27 cellular contexts compared by ENCODE assay signal in the genomic region with DNA sequence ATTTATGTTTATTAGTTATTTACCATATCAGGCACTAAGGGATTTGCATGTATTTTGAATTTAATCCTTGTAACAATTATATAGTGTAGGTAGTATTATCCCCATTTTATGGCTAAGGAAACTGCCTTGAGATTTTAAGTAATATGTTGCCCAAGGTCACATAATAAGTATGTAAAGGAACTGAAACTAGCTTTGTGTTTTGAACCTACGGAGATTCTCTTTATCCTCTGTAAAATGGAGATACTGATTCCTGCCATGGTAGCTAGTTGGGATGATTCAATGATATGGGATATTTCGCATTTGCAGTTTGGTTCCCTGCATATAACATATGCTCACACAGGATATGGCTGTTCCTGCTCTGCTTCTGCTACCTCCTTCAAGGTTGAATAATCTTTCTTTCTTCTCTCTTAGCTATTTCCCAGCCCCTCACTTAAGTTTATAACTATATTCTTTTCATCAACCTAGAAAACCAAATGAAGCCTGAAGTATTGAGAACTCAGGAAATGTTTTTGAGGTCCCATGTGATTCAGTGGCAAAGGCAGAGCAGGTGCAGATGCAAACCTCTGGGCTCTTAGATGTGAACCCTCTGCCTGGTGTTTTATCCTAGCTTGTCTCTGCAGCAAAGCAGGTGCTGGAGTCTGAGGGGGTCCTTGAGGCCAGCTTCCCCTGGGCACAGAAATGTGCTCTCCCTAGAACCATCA.
DNase-seq lines count a peak whose midpoint lies in the region; ATAC-seq, FAIRE-seq and TF ChIP-seq lines count a peak whose summit lies in the region.
"Had no signal": no experiment of that assay in that cellular context is flagged by ENCODE, and none has a peak within 500 bp of the region (broad histone marks: within the 10 kb centered on the region; RNA-seq: fewer than 3 reads in every experiment).

No MANE protein-coding gene starts in this region.

- no peak overlapping the region for H3K27ac ChIP-seq in kidney (ENCODE audit: low read depth in 2 of 2, low read length in 2 of 2)
- H3K27ac ChIP-seq: A549, C4-2B, heart left ventricle, right atrium auricular region, SK-N-MC had no signal

- no peak overlapping the region for H3K9ac ChIP-seq in kidney (ENCODE audit: low read length in 2 of 2)

- no peaks in the 10 kb centered on the region for H3K36me3 ChIP-seq in kidney (ENCODE audit: control insufficient read depth in 1 of 2, insufficient read depth in 2 of 2, low read length in 2 of 2)
- H3K36me3 ChIP-seq: heart left ventricle, right atrium auricular region had no signal

- no peak for FAIRE-seq in kidney (lab: Jason Lieb, UNC)
- FAIRE-seq: A549, G401.6, urothelium cell line had no signal

- ATAC-seq in GM21786 (IDR thresholded peaks at IDR 0.05; ENCODE audit: unreplicated experiment), result peak; percentile 47
- peak; percentile 49 for ATAC-seq in stimulated activated naive CD8-positive, alpha-beta T cell treated with anti-CD3 and anti-CD28 coated beads, Interleukin-15, Interleukin-2, amounts not matched to agents 100 U/mL and 50 U/mL, for 24 hours
- no peak for ATAC-seq in HG02763 (IDR thresholded peaks at IDR 0.05; ENCODE audit: unreplicated experiment)
- ATAC-seq: A549, HCT116, heart left ventricle, natural killer cell had no signal

- intact Hi-C loops in kidney (cut with DNase I), result no loop called here

- H3K4me3 ChIP-seq in kidney (ENCODE audit: low read length in 2 of 2), result no peak overlapping the region
- H3K4me3 ChIP-seq: A549, heart left ventricle, right atrium auricular region, SK-N-MC had no signal

- TF ChIP-seq CTCF in kidney (IDR thresholded peaks at IDR 0.05; ENCODE audit: borderline replicate concordance, extremely low read depth, insufficient read depth), result no peak

- no peaks in the 10 kb centered on the region for H3K4me1 ChIP-seq in kidney (ENCODE audit: control insufficient read depth in 1 of 2, insufficient read depth in 1 of 2, low read depth in 1 of 2, low read length in 2 of 2)
- H3K4me1 ChIP-seq: A549, heart left ventricle, right atrium auricular region had no signal

- no peaks in the 10 kb centered on the region for H3K9me3 ChIP-seq in kidney (ENCODE audit: control insufficient read depth in 1 of 2, low read length in 2 of 2)
- H3K9me3 ChIP-seq: A549, right atrium auricular region had no signal

- DNase-seq in activated T-cell treated with anti-CD3 and anti-CD28 coated beads for 48 hours (ENCODE audit: low read depth), result peak; percentile 1
- DNase-seq in activated T-cell treated with anti-CD3 and anti-CD28 coated beads, Interleukin-2, amount 50 U/mL, for 1 hour, result no peak
- DNase-seq in MV-4-11 (lab: John Stamatoyannopoulos, UW), result peak; percentile 6
- DNase-seq in stimulated activated naive CD8-positive, alpha-beta T cell treated with anti-CD3 and anti-CD28 coated beads, Interleukin-15, Interleukin-2, amounts not matched to agents 100 U/mL and 50 U/mL, for 24 hours, result no peak
- no peak for DNase-seq in kidney
- no peak for DNase-seq in NCI-H2081 (lab: John Stamatoyannopoulos, UW)
- DNase-seq: activated gamma-delta T cell treated with Interleukin-2 at 50 U/mL for 16 hours; amniotic stem cell; DMS 273 treated with DMSO at 0.1 percent for 48 hours; heart left ventricle; KG1; natural killer cell; NCI-H1048; NCI-H1930; NCI-H446; stimulated activated CD4-positive, alpha-beta T cell treated with anti-CD3 and anti-CD28 coated beads, Interleukin-12 subunit alpha, Interleukin-12 subunit beta, amount 100 ng/mL, for 4 hours; substantia nigra; T-helper 9 cell had no signal

Comparison
In these comparisons a context has a peak if more than half of its experiments do, and no peak if none do; other contexts are left out.
1. DNase-seq: peak in activated T-cell treated with anti-CD3 and anti-CD28 coated beads for 48 hours (single experiment) and MV-4-11 (single experiment); none in activated T-cell treated with anti-CD3 and anti-CD28 coated beads, Interleukin-2, amount 50 U/mL, for 1 hour (single experiment), stimulated activated naive CD8-positive, alpha-beta T cell treated with anti-CD3 and anti-CD28 coated beads, Interleukin-15, Interleukin-2, amounts not matched to agents 100 U/mL and 50 U/mL, for 24 hours (single experiment), kidney (single experiment) and NCI-H2081 (0 of 2).